Comparison of ENCODE assay signal across 1 cellular context in genomic region chr11:14463623-14464022, GRCh38.
TF ChIP-seq lines count a peak whose summit lies in the region.

No MANE protein-coding gene starts in this region.

TF ChIP-seq in K562, 482 proteins besides CTCF, POLR2A, EP300 and RAD21:
- TF ChIP-seq IRF1 (CRISPR knock-in tag; IDR thresholded peaks at IDR 0.05; ENCODE audit: borderline replicate concordance): no peak
- TF ChIP-seq TEAD4 (IDR thresholded peaks at IDR 0.05; ENCODE audit: low read length): no peak
- TF ChIP-seq TEAD4 (CRISPR knock-in tag; IDR thresholded peaks at IDR 0.05; ENCODE audit: borderline replicate concordance): no peak
- TF ChIP-seq ELF1 (tag; IDR thresholded peaks at IDR 0.05): no peak
- TF ChIP-seq BRD4 (IDR thresholded peaks at IDR 0.05): no peak
- no peak for TF ChIP-seq ETS2 (tag; IDR thresholded peaks at IDR 0.05; ENCODE audit: borderline replicate concordance, poor library complexity, severe bottlenecking)
- no peak for TF ChIP-seq ZNF146 (CRISPR knock-in tag; IDR thresholded peaks at IDR 0.05; ENCODE audit: unreplicated experiment)
- TF ChIP-seq, protein P1, sequence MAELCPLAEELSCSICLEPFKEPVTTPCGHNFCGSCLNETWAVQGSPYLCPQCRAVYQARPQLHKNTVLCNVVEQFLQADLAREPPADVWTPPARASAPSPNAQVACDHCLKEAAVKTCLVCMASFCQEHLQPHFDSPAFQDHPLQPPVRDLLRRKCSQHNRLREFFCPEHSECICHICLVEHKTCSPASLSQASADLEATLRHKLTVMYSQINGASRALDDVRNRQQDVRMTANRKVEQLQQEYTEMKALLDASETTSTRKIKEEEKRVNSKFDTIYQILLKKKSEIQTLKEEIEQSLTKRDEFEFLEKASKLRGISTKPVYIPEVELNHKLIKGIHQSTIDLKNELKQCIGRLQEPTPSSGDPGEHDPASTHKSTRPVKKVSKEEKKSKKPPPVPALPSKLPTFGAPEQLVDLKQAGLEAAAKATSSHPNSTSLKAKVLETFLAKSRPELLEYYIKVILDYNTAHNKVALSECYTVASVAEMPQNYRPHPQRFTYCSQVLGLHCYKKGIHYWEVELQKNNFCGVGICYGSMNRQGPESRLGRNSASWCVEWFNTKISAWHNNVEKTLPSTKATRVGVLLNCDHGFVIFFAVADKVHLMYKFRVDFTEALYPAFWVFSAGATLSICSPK (IDR thresholded peaks at IDR 0.05; ENCODE audit: borderline replicate concordance): no peak
- TF ChIP-seq HNRNPH1 (optimal IDR thresholded peaks at IDR 0.05; ENCODE audit: low read depth, low read length): no peak
- TF ChIP-seq ZNF175 (CRISPR knock-in tag; IDR thresholded peaks at IDR 0.05; ENCODE audit: low read depth): no peak
- no peak for TF ChIP-seq ZNF444 (CRISPR knock-in tag; IDR thresholded peaks at IDR 0.05)
- no peak for TF ChIP-seq ZNF561 (CRISPR knock-in tag; conservative IDR thresholded peaks at IDR 0.05)
- no peak for TF ChIP-seq EHMT2 (IDR thresholded peaks at IDR 0.05)
- no peak for TF ChIP-seq ELF4 (CRISPR knock-in tag; IDR thresholded peaks at IDR 0.05)
- no peak for TF ChIP-seq ZNF717 (CRISPR knock-in tag; IDR thresholded peaks at IDR 0.05)
- TF ChIP-seq ZZZ3 (IDR thresholded peaks at IDR 0.05): no peak
